ENCODE assay signal across 8 cellular contexts in genomic region chr11:57515332-57516060, GRCh38. TPM values are rescaled to one million over a fixed set of nuclear protein-coding genes. Genes with fewer than 3 reads are reported as not detected.
DNase-seq lines count a peak whose midpoint lies in the region; ATAC-seq and TF ChIP-seq lines count a peak whose summit lies in the region.

Gene SLC43A1 (minus strand): TSS chr11:57515702. CDS start chr11:57514111, 1,591 bp downstream.

- peak within 1 kb of the TSS; percentile 95 for H2AFZ ChIP-seq in HCT116 (ENCODE audit: low read depth, low read length, poor library complexity, severe bottlenecking)

- CTCF ChIA-PET in HCT116 (lab: Charles Lee) = interaction anchor here (1.1 to 2.7 kb wide), 5 partner anchors 11 to 57 kb away, joined by 3 to 15 read pairs (median 4); partner anchors contain the start of gene RTN4RL2

- H3K4me2 ChIP-seq in HCT116 (ENCODE audit: low read length) = peak within 1 kb of the TSS; percentile 96

- intact Hi-C loops in HCT116 (cut with micrococcal nuclease) = no loop called here

- peak within 1 kb of the TSS; percentile 57 for H3K9ac ChIP-seq in HCT116 (ENCODE audit: low read length)

- POLR2A ChIA-PET in HCT116 (lab: Charles Lee) = interaction anchor here (1.2 to 2.4 kb wide), 2 partner anchors 22 to 170 kb away, joined by 3 to 7 read pairs; no protein-coding TSS in a partner anchor

- no peak for TF ChIP-seq RAD21 in HCT116 (IDR thresholded peaks at IDR 0.05; ENCODE audit: low read depth)

- peak; percentile 64 for TF ChIP-seq POLR2A in HCT116 (IDR thresholded peaks at IDR 0.05; ENCODE audit: borderline replicate concordance, extremely low read depth, insufficient read depth, insufficient read length)

- no peaks in the 10 kb centered on the region for H3K9me2 ChIP-seq in HCT116 (ENCODE audit: insufficient read depth)

- H3K4me1 ChIP-seq in HCT116 (ENCODE audit: control insufficient read depth in 1 of 2, insufficient read depth in 2 of 2, low read length in 2 of 2) = peaks cover 3 to 15% of the 10 kb centered on the region in 2 experiments; a peak in 3 of 4 replicates
- H3K4me1 ChIP-seq in neutrophil (ENCODE audit: control insufficient read depth in 1 of 2, insufficient read depth in 1 of 2, low read depth in 1 of 2, low read length in 1 of 2) = peaks cover 24 to 25% of the 10 kb centered on the region in 2 experiments

- H3K27ac ChIP-seq in HCT116 (ENCODE audit: low read depth, low read length) = peak within 1 kb of the TSS; percentile 45; the same call in 1 of the 2 replicates
- no peak within 1 kb of the TSS for H3K27ac ChIP-seq in neutrophil

- H3K27me3 ChIP-seq in HCT116 (ENCODE audit: insufficient read depth, low read length) (no peaks in the 10 kb centered on the region), neutrophil (peaks cover 17% of the 10 kb centered on the region)

- no TSS peak for BruUV-seq in HCT116 (replicated peaks; lab: Mats Ljungman, UMichigan)

- H3K4me3 ChIP-seq in HCT116 (replicated peaks in 1 of 2; ENCODE audit: low read depth in 1 of 2, low read length in 2 of 2) = peak within 1 kb of the TSS; percentile 70 to 73
- H3K4me3 ChIP-seq in fibroblast of pulmonary artery (replicated peaks; ENCODE audit: low read depth, low read length) = peak within 1 kb of the TSS; percentile 86
- H3K4me3 ChIP-seq in neutrophil (ENCODE audit: low read depth in 1 of 2, low read length in 1 of 2) = peak within 1 kb of the TSS; percentile 61 to 69

- peak; percentile 84 for ATAC-seq in HCT116

- peak; percentile 15 for DNase-seq in DMS79 treated with DMSO at 0.1 percent for 48 hours (lab: John Stamatoyannopoulos, UW)
- no peak for DNase-seq in DMS79 (lab: John Stamatoyannopoulos, UW)
- no peak for DNase-seq in HCT116 (ENCODE audit: low read depth, low spot score)
- peak; percentile 22 for DNase-seq in NCI-H1105 treated with DMSO at 0.1 percent for 48 hours (lab: John Stamatoyannopoulos, UW)
- peak; percentile 12 for DNase-seq in activated T-cell treated with anti-CD3 and anti-CD28 coated beads for 1 hour (ENCODE audit: low read depth)
- DNase-seq in fibroblast of pulmonary artery (ENCODE audit: low read depth) = peak; percentile 64
- no peak for DNase-seq in NCI-H2029 treated with DMSO at 0.1 percent for 48 hours (lab: John Stamatoyannopoulos, UW)

- H3K79me2 ChIP-seq in HCT116 (ENCODE audit: insufficient read depth, low read length) = no peaks in the 10 kb centered on the region

- H3K36me3 ChIP-seq in HCT116 (ENCODE audit: control insufficient read depth in 1 of 2, insufficient read depth in 2 of 2, low read length in 2 of 2) (no peaks in the 10 kb centered on the region), neutrophil (no peaks in the 10 kb centered on the region)

- TF ChIP-seq CTCF in HCT116 (IDR thresholded peaks at IDR 0.05 in 2 of 3, conservative IDR thresholded peaks at IDR 0.05 in 1 of 3; ENCODE audit: borderline replicate concordance in 1 of 3, insufficient read depth in 1 of 3, low read depth in 2 of 3, low read length in 2 of 3) = no peak
- no peak for TF ChIP-seq CTCF in fibroblast of pulmonary artery (IDR thresholded peaks at IDR 0.05; ENCODE audit: low read length, missing control alignments)
- TF ChIP-seq CTCF in neutrophil (IDR thresholded peaks at IDR 0.05) = no peak

- H4K20me1 ChIP-seq in HCT116 (ENCODE audit: insufficient read depth) = no peaks in the 10 kb centered on the region

- H3K9me3 ChIP-seq in HCT116 (ENCODE audit: control insufficient read depth in 1 of 2, insufficient read depth in 1 of 2, low read depth in 1 of 2, low read length in 2 of 2) = no peaks in the 10 kb centered on the region
- H3K9me3 ChIP-seq in neutrophil = no peaks in the 10 kb centered on the region

- RAD21 ChIA-PET in HCT116 (lab: Charles Lee; ENCODE audit: low non-redundant PET in 1 of 2, low total read pairs in 2 of 2, uncharacterized antibody in 2 of 2, unreplicated experiment in 2 of 2) = no interaction called here

TF ChIP-seq in HCT116, 20 proteins besides CTCF, POLR2A, EP300 and RAD21:
- no peak for TF ChIP-seq CEBPB (IDR thresholded peaks at IDR 0.05; ENCODE audit: low read depth)
- no peak for TF ChIP-seq YY1 (IDR thresholded peaks at IDR 0.05; ENCODE audit: extremely low read depth, insufficient replicate concordance, low read depth, low read length)
- TF ChIP-seq EZH2phosphoT487 (IDR thresholded peaks at IDR 0.05; ENCODE audit: borderline replicate concordance) = no peak
- no peak for TF ChIP-seq FOSL1 (IDR thresholded peaks at IDR 0.05; ENCODE audit: low read depth)
- TF ChIP-seq POLR2AphosphoS5 (IDR thresholded peaks at IDR 0.05; ENCODE audit: low read depth, low read length) = peak; percentile 77
- TF ChIP-seq ELF1 (IDR thresholded peaks at IDR 0.05; ENCODE audit: borderline replicate concordance, low read depth) = no peak
- peak; percentile 79 for TF ChIP-seq MAX (IDR thresholded peaks at IDR 0.05)
- no peak for TF ChIP-seq CBX3 (IDR thresholded peaks at IDR 0.05; ENCODE audit: low read depth)
- no peak for TF ChIP-seq ZNF274 (IDR thresholded peaks at IDR 0.05; ENCODE audit: low read depth, low read length)
- TF ChIP-seq EGR1 (IDR thresholded peaks at IDR 0.05; ENCODE audit: low read depth) = peak; percentile 5; the same call in 1 of the 2 replicates
- TF ChIP-seq, protein P1, sequence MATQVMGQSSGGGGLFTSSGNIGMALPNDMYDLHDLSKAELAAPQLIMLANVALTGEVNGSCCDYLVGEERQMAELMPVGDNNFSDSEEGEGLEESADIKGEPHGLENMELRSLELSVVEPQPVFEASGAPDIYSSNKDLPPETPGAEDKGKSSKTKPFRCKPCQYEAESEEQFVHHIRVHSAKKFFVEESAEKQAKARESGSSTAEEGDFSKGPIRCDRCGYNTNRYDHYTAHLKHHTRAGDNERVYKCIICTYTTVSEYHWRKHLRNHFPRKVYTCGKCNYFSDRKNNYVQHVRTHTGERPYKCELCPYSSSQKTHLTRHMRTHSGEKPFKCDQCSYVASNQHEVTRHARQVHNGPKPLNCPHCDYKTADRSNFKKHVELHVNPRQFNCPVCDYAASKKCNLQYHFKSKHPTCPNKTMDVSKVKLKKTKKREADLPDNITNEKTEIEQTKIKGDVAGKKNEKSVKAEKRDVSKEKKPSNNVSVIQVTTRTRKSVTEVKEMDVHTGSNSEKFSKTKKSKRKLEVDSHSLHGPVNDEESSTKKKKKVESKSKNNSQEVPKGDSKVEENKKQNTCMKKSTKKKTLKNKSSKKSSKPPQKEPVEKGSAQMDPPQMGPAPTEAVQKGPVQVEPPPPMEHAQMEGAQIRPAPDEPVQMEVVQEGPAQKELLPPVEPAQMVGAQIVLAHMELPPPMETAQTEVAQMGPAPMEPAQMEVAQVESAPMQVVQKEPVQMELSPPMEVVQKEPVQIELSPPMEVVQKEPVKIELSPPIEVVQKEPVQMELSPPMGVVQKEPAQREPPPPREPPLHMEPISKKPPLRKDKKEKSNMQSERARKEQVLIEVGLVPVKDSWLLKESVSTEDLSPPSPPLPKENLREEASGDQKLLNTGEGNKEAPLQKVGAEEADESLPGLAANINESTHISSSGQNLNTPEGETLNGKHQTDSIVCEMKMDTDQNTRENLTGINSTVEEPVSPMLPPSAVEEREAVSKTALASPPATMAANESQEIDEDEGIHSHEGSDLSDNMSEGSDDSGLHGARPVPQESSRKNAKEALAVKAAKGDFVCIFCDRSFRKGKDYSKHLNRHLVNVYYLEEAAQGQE (IDR thresholded peaks at IDR 0.05; ENCODE audit: low read depth) = no peak
- TF ChIP-seq, protein P2, sequence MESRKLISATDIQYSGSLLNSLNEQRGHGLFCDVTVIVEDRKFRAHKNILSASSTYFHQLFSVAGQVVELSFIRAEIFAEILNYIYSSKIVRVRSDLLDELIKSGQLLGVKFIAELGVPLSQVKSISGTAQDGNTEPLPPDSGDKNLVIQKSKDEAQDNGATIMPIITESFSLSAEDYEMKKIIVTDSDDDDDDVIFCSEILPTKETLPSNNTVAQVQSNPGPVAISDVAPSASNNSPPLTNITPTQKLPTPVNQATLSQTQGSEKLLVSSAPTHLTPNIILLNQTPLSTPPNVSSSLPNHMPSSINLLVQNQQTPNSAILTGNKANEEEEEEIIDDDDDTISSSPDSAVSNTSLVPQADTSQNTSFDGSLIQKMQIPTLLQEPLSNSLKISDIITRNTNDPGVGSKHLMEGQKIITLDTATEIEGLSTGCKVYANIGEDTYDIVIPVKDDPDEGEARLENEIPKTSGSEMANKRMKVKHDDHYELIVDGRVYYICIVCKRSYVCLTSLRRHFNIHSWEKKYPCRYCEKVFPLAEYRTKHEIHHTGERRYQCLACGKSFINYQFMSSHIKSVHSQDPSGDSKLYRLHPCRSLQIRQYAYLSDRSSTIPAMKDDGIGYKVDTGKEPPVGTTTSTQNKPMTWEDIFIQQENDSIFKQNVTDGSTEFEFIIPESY (IDR thresholded peaks at IDR 0.05; ENCODE audit: extremely low read depth, insufficient replicate concordance, low read length) = no peak
- TF ChIP-seq EZH2 (IDR thresholded peaks at IDR 0.05) = no peak
- peak; percentile 27; the same call in 1 of the 2 replicates for TF ChIP-seq ZFX (IDR thresholded peaks at IDR 0.05)
- TF ChIP-seq, protein P3, sequence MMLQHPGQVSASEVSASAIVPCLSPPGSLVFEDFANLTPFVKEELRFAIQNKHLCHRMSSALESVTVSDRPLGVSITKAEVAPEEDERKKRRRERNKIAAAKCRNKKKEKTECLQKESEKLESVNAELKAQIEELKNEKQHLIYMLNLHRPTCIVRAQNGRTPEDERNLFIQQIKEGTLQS (IDR thresholded peaks at IDR 0.05) = no peak
- TF ChIP-seq SRF (IDR thresholded peaks at IDR 0.05; ENCODE audit: low read depth) = no peak
- TF ChIP-seq SP1 (IDR thresholded peaks at IDR 0.05; ENCODE audit: low read depth) = no peak
- no peak for TF ChIP-seq JUND (IDR thresholded peaks at IDR 0.05)
- TF ChIP-seq TCF7L2 (IDR thresholded peaks at IDR 0.05; ENCODE audit: borderline replicate concordance, extremely low read depth, insufficient read depth, insufficient read length) = no peak
- TF ChIP-seq SIN3A (IDR thresholded peaks at IDR 0.05; ENCODE audit: low read depth) = no peak

RNA-seq across cellular contexts. Expression of gene SLC43A1, which starts in this region (rescaled TPM):
- total RNA-seq in HCT116 (2021; ENCODE audit: unreplicated experiment) = 11.8 TPM
- polyA plus RNA-seq in HCT116 (2012) = 12.9 and 13.5 TPM in 2 replicates

Comparison
In these comparisons a context has a peak if more than half of its experiments do, and no peak if none do; other contexts are left out.
1. DNase-seq: peak in DMS79 treated with DMSO at 0.1 percent for 48 hours (single experiment), NCI-H1105 treated with DMSO at 0.1 percent for 48 hours (single experiment), activated T-cell treated with anti-CD3 and anti-CD28 coated beads for 1 hour (single experiment) and fibroblast of pulmonary artery (single experiment); none in DMS79 (single experiment), HCT116 (single experiment) and NCI-H2029 treated with DMSO at 0.1 percent for 48 hours (single experiment).
2. Peak in every context shown above with its lines, with median percentiles within 50 percentile points of each other: H3K4me3 ChIP-seq.